27 cellular contexts compared by ENCODE assay signal in genomic region chr21:44477131-44477530, GRCh38.
"Had no signal": no experiment of that assay in that cellular context is flagged by ENCODE, and none has a peak within 500 bp of the region (broad histone marks: within the 10 kb centered on the region; RNA-seq: fewer than 3 reads in every experiment).

No MANE protein-coding gene starts in this region.

- H3K27me3 ChIP-seq: adrenal gland, cardiac muscle cell, colonic mucosa, ovary, upper lobe of right lung had no signal

- H3K4me3 ChIP-seq: adrenal gland, cardiac muscle cell, colonic mucosa, dorsolateral prefrontal cortex, left ventricle myocardium inferior, ovary, prostate gland, smooth muscle cell, stomach, tibial artery, upper lobe of right lung had no signal

- DNase-seq: activated CD4-positive, alpha-beta memory T cell treated with anti-CD3 and anti-CD28 coated beads for 36 hours; activated CD4-positive, alpha-beta T cell treated with anti-CD3 and anti-CD28 coated beads, Interleukin-2, amount 10 ng/mL, durations not matched to agents 24 days and 14 days; activated CD4-positive, CD25-positive, alpha-beta regulatory T cell treated with anti-CD3 and anti-CD28 coated beads, Interleukin-2, amount 50 U/mL, for 72 hours; activated CD8-positive, alpha-beta memory T cell treated with anti-CD3 and anti-CD28 coated beads, Interleukin-2, amount 50 U/mL, for 4 hours; activated effector memory CD4-positive, alpha-beta T cell treated with anti-CD3 and anti-CD28 coated beads, Interleukin-2, amount 50 U/mL, for 16 hours; activated naive CD4-positive, alpha-beta T cell treated with anti-CD3 and anti-CD28 coated beads for 36 hours; activated naive CD8-positive, alpha-beta T cell treated with anti-CD3 and anti-CD28 coated beads for 36 hours; activated T-cell treated with anti-CD3 and anti-CD28 coated beads, Interleukin-2, amount 50 U/mL, for 1 hour; aorta; cerebellar nuclear complex; colonic mucosa; dorsolateral prefrontal cortex; effector memory CD4-positive, alpha-beta T cell; islet precursor cell; left ventricle myocardium inferior; ovary; stimulated activated CD4-positive, alpha-beta T cell treated with anti-CD3 and anti-CD28 coated beads, Interleukin-15, amount 100 ng/mL, for 24 hours; stimulated activated CD4-positive, alpha-beta T cell treated with anti-CD3 and anti-CD28 coated beads, Interleukin-2, amount 100 ng/mL, for 24 hours; stimulated activated naive B cell treated with anti-CD40 and anti-IgM and Interleukin-4, amounts not matched to agents 10 μg/mL and 1 μg/mL and 100 μg/mL, for 72 hours; stomach; upper lobe of right lung had no signal

- H3K36me3 ChIP-seq: adrenal gland, cardiac muscle cell, colonic mucosa, left ventricle myocardium inferior, ovary, prostate gland, tibial artery, upper lobe of right lung had no signal

- H3K4me1 ChIP-seq: adrenal gland, colonic mucosa, prostate gland, tibial artery, upper lobe of right lung had no signal

- ATAC-seq: stimulated activated naive B cell treated with anti-CD40 and anti-IgM and Interleukin-4, amounts not matched to agents 10 μg/mL and 1 μg/mL and 100 μg/mL, for 72 hours had no signal

- H3K9me3 ChIP-seq: adrenal gland, colonic mucosa, left ventricle myocardium inferior, ovary, prostate gland, stomach, tibial artery, upper lobe of right lung had no signal

- H3K27ac ChIP-seq: adrenal gland, cardiac muscle cell, colonic mucosa, dorsolateral prefrontal cortex, left ventricle myocardium inferior, ovary, prostate gland, stomach, tibial artery, upper lobe of right lung, VCaP had no signal
